Comparison of ENCODE assay signal across 1 cellular context in genomic region chr7:99324559-99324958, GRCh38.
TF ChIP-seq lines count a peak whose summit lies in the region.

No MANE protein-coding gene starts in this region.

TF ChIP-seq in GM12878, 131 proteins besides CTCF, POLR2A, EP300 and RAD21:
- TF ChIP-seq MTA3 (IDR thresholded peaks at IDR 0.05; ENCODE audit: borderline replicate concordance, low read length) = no peak
- TF ChIP-seq, protein P1, sequence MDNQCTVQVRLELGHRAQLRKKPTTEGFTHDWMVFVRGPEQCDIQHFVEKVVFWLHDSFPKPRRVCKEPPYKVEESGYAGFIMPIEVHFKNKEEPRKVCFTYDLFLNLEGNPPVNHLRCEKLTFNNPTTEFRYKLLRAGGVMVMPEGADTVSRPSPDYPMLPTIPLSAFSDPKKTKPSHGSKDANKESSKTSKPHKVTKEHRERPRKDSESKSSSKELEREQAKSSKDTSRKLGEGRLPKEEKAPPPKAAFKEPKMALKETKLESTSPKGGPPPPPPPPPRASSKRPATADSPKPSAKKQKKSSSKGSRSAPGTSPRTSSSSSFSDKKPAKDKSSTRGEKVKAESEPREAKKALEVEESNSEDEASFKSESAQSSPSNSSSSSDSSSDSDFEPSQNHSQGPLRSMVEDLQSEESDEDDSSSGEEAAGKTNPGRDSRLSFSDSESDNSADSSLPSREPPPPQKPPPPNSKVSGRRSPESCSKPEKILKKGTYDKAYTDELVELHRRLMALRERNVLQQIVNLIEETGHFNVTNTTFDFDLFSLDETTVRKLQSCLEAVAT (IDR thresholded peaks at IDR 0.05) = 0 out of 2 replicates have a peak, but pooled peaks have one; percentile 38
- TF ChIP-seq TBL1XR1 (IDR thresholded peaks at IDR 0.05; ENCODE audit: low read depth, low read length) = no peak
- TF ChIP-seq PKNOX1 (IDR thresholded peaks at IDR 0.05) = no peak
